Comparison of ENCODE assay signal across 24 cellular contexts in genomic region chr14:90499121-90499520, GRCh38.
"Had no signal": no experiment of that assay in that cellular context is flagged by ENCODE, and none has a peak within 500 bp of the region (broad histone marks: within the 10 kb centered on the region; RNA-seq: fewer than 3 reads in every experiment).

No MANE protein-coding gene starts in this region.

- H3K36me3 ChIP-seq: breast epithelium, SJSA1 had no signal

- H3K27ac ChIP-seq: breast epithelium, SJSA1, VCaP had no signal

- H3K4me1 ChIP-seq: breast epithelium, SJSA1 had no signal

- DNase-seq: activated CD4-positive, alpha-beta memory T cell treated with anti-CD3 and anti-CD28 coated beads for 36 hours; activated CD4-positive, alpha-beta T cell treated with anti-CD3 and anti-CD28 coated beads, Interleukin-2, amount 10 ng/mL, durations not matched to agents 7 days and 5 days; activated CD4-positive, CD25-positive, alpha-beta regulatory T cell; activated CD8-positive, alpha-beta memory T cell treated with anti-CD3 and anti-CD28 coated beads for 24 hours; activated naive CD4-positive, alpha-beta T cell; activated T-cell treated with anti-CD3 and anti-CD28 coated beads, Interleukin-2, amount 50 U/mL, for 72 hours; Kasumi-1; KBM-7; NCI-H1105 treated with DMSO at 0.1 percent for 48 hours; NCI-H1436 treated with DMSO at 0.1 percent for 48 hours; NCI-H187; NCI-H2081; NCI-H510A treated with DMSO at 0.1 percent for 48 hours; NCI-H69; NK-92 treated with Interleukin-12 subunit alpha and Interleukin-12 subunit beta, amount 100 ng/mL, for 24 hours; OCI-M1; Right ventricle myocardium superior; RPMI8226; T-helper 17 cell; T-helper 9 cell had no signal

- H3K27me3 ChIP-seq: breast epithelium, SJSA1 had no signal

- ATAC-seq: activated T-cell treated with anti-CD3 and anti-CD28 coated beads, Interleukin-2, amount 50 U/mL, for 72 hours; Panc1; T-helper 17 cell had no signal

- H3K9me3 ChIP-seq: breast epithelium had no signal

- H3K4me3 ChIP-seq: breast epithelium, SJSA1 had no signal
